8 cellular contexts compared by ENCODE assay signal in genomic region chr22:25334091-25334490, GRCh38.
A peak's percentile ranks its signal among the peaks of the same experiment; 100 is the strongest.
DNase-seq lines count a peak whose midpoint lies in the region; FAIRE-seq and TF ChIP-seq lines count a peak whose summit lies in the region.

No MANE protein-coding gene starts in this region.

- H3K27ac ChIP-seq in PC-9 (no peak overlapping the region), astrocyte (ENCODE audit: low read depth, low read length) (no peak overlapping the region)

- POLR2A ChIA-PET in PC-9 (lab: Charles Lee; ENCODE audit: unreplicated experiment) = no interaction called here

- H3K4me1 Mint-ChIP-seq in astrocyte (ENCODE audit: low read depth, unreplicated experiment) = no peaks in the 10 kb centered on the region

- H3K4me2 ChIP-seq in PC-9 = no peak overlapping the region
- no peak overlapping the region for H3K4me2 ChIP-seq in astrocyte (ENCODE audit: low read length)

- peaks cover 6% of the 10 kb centered on the region for H3K27me3 Mint-ChIP-seq in astrocyte (ENCODE audit: low read depth, unreplicated experiment)

- H3K4me3 ChIP-seq in PC-9 (no peak overlapping the region), astrocyte (ENCODE audit: insufficient read depth, low read depth, low read length) (no peak overlapping the region), kidney epithelial cell (ENCODE audit: low read depth, low read length) (no peak overlapping the region)

- no peak for FAIRE-seq in astrocyte (lab: Jason Lieb, UNC)

- H3K79me2 ChIP-seq in PC-9 (ENCODE audit: low read depth) (no peaks in the 10 kb centered on the region), astrocyte (ENCODE audit: insufficient read depth, low read length) (no peaks in the 10 kb centered on the region)

- no peak overlapping the region for H3K27ac Mint-ChIP-seq in astrocyte (ENCODE audit: unreplicated experiment)

- H3K9me2 ChIP-seq in PC-9 (ENCODE audit: insufficient read depth) = no peaks in the 10 kb centered on the region

- peak; percentile 76 for DNase-seq in activated effector memory CD4-positive, alpha-beta T cell treated with anti-CD3 and anti-CD28 coated beads, Interleukin-2, amount 50 U/mL, for 16 hours
- no peak for DNase-seq in activated effector memory CD4-positive, alpha-beta T cell treated with Interleukin-2 at 50 U/mL for 16 hours
- no peak for DNase-seq in PC-9
- DNase-seq in astrocyte (ENCODE audit: low read depth) = no peak
- DNase-seq in kidney epithelial cell (ENCODE audit: low read depth) = no peak
- peak; percentile 43 to 59 for DNase-seq in stimulated activated CD8-positive, alpha-beta memory T cell treated with anti-CD3 and anti-CD28 coated beads, Interleukin-2, amount 100 ng/mL, for 48 hours (ENCODE audit: low read depth in 2 of 2)
- DNase-seq in NCI-H2227 (lab: John Stamatoyannopoulos, UW; ENCODE audit: unreplicated experiment) = no peak
- DNase-seq in NCI-H2227 treated with DMSO at 0.1 percent for 48 hours (lab: John Stamatoyannopoulos, UW) = no peak

- no peaks in the 10 kb centered on the region for H3F3A ChIP-seq in PC-9 (ENCODE audit: insufficient read depth, low read depth)

- H3K9me3 ChIP-seq in PC-9 (ENCODE audit: insufficient read depth, low read depth) (no peaks in the 10 kb centered on the region), astrocyte (ENCODE audit: insufficient read depth, low read depth, low read length) (no peaks in the 10 kb centered on the region)

- no peak overlapping the region for H2AFZ ChIP-seq in PC-9
- H2AFZ ChIP-seq in astrocyte (ENCODE audit: low read depth, low read length) = no peak overlapping the region

- H3K9me3 Mint-ChIP-seq in astrocyte (ENCODE audit: unreplicated experiment) = no peaks in the 10 kb centered on the region

- H3K4me3 Mint-ChIP-seq in astrocyte (ENCODE audit: unreplicated experiment) = no peak overlapping the region

- TF ChIP-seq CTCF in PC-9 (conservative IDR thresholded peaks at IDR 0.05) (peak; percentile 55), astrocyte (IDR thresholded peaks at IDR 0.05; ENCODE audit: insufficient read depth, low read depth, low read length) (peak; percentile 12), kidney epithelial cell (IDR thresholded peaks at IDR 0.05; ENCODE audit: insufficient read depth, low read length, poor library complexity, severe bottlenecking) (peak; percentile 39)

- H4K20me1 ChIP-seq in PC-9 (ENCODE audit: insufficient read depth) = no peaks in the 10 kb centered on the region
- no peaks in the 10 kb centered on the region for H4K20me1 ChIP-seq in astrocyte (ENCODE audit: insufficient read depth, low read length)

- H3K36me3 ChIP-seq in PC-9 (ENCODE audit: low read depth) (no peaks in the 10 kb centered on the region), astrocyte (ENCODE audit: insufficient read depth, low read length) (no peaks in the 10 kb centered on the region), kidney epithelial cell (ENCODE audit: control insufficient read depth, insufficient read depth, low read length) (no peaks in the 10 kb centered on the region)

- H3K9ac ChIP-seq in astrocyte (ENCODE audit: low read length) = no peak overlapping the region

- intact Hi-C loops in PC-9 (cut with micrococcal nuclease; ENCODE audit: unreplicated experiment) = no loop called here

- BruUV-seq in PC-9 (replicated peaks; lab: Mats Ljungman, UMichigan) = no TSS peak

- CTCF ChIA-PET in PC-9 (lab: Charles Lee) = no interaction called here

- no peaks in the 10 kb centered on the region for H3K4me1 ChIP-seq in PC-9 (replicated peaks; ENCODE audit: insufficient read depth)
- H3K4me1 ChIP-seq in astrocyte (ENCODE audit: insufficient read depth, low read length) = no peaks in the 10 kb centered on the region

- H3K27me3 ChIP-seq in PC-9 (ENCODE audit: insufficient read depth, low read depth) = no peaks in the 10 kb centered on the region
- no peaks in the 10 kb centered on the region for H3K27me3 ChIP-seq in astrocyte (ENCODE audit: insufficient read depth, low read length)
- H3K27me3 ChIP-seq in kidney epithelial cell (ENCODE audit: control insufficient read depth, insufficient read depth, low read length) = no peaks in the 10 kb centered on the region

- H3K36me3 Mint-ChIP-seq in astrocyte (ENCODE audit: low read depth, unreplicated experiment) = no peaks in the 10 kb centered on the region

Comparison
In these comparisons a context has a peak if more than half of its experiments do, and no peak if none do; other contexts are left out.
1. DNase-seq: peak in activated effector memory CD4-positive, alpha-beta T cell treated with anti-CD3 and anti-CD28 coated beads, Interleukin-2, amount 50 U/mL, for 16 hours (single experiment) and stimulated activated CD8-positive, alpha-beta memory T cell treated with anti-CD3 and anti-CD28 coated beads, Interleukin-2, amount 100 ng/mL, for 48 hours (2 of 2); none in activated effector memory CD4-positive, alpha-beta T cell treated with Interleukin-2 at 50 U/mL for 16 hours (single experiment), PC-9 (0 of 2), astrocyte (single experiment), kidney epithelial cell (single experiment), NCI-H2227 (single experiment) and NCI-H2227 treated with DMSO at 0.1 percent for 48 hours (single experiment).
2. Peak in every context shown above with its lines, with median percentiles within 50 percentile points of each other: CTCF ChIP-seq.